7 cellular contexts compared by ENCODE assay signal in the genomic region with DNA sequence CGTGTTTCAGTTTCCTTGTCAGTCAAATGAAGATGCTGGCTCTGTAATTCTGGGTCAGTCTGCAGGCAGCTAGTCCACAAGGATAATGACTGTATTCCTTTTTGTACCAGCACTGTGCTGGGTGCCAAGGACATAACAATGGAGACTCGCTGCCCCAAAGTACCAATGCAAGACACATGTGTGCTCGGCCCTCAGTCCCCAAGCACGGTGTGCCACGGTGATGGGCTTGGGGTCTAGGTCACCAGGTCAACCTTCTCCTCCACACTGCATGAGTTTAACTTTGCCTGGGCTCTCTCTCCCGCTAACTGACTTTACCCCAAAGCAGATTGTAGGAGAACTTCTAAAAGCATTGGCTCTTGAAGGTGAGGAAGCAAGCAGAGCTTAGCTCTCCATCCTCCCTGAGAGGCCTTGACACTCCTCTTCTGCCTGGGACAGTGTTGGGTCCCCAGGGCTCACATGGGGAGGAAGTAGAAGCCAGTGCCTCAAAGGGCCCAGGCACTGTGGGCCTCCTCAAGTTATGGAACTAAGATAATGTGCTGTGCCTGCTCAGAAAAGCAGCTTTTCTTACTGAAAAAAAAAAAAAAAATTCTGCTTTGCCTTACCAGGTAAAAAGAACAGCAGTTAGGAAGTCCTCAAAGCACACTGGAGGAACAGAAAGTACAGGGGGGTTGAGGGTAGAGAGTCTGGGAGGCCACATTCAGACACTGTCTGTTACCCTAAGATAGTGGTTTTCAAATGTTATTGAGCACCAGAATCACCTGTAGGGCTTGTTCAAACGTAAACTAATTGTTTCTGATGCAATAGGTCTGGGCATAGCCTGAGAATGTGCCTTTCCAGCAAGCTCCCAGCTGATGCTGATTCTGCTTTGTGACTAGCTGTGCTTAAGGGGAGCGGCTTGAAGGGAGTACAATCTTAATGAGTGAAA.
DNase-seq lines count a peak whose midpoint lies in the region; ATAC-seq and TF ChIP-seq lines count a peak whose summit lies in the region.

No MANE protein-coding gene starts in this region.

- no peak for TF ChIP-seq CTCF in left ventricle myocardium inferior (IDR thresholded peaks at IDR 0.05; ENCODE audit: borderline replicate concordance)

- intact Hi-C loops in left ventricle myocardium inferior (cut with micrococcal nuclease): no loop called here

- H3K4me1 ChIP-seq in left ventricle myocardium inferior: no peaks in the 10 kb centered on the region

- no peaks in the 10 kb centered on the region for H3K36me3 ChIP-seq in left ventricle myocardium inferior

- ATAC-seq in GM18873 (IDR thresholded peaks at IDR 0.05; ENCODE audit: low FRiP score, unreplicated experiment) (peak; percentile 57), GM21515 (IDR thresholded peaks at IDR 0.05; ENCODE audit: unreplicated experiment) (peak; percentile 77), HG03280 (IDR thresholded peaks at IDR 0.05; ENCODE audit: unreplicated experiment) (peak; percentile 62)

- DNase-seq in germinal center (ENCODE audit: low spot score) (peak; percentile 64), NAMALWA (ENCODE audit: low spot score) (no peak), left ventricle myocardium inferior (no peak), HuH-7.5 (ENCODE audit: low spot score) (no peak)

- H3K9me3 ChIP-seq in left ventricle myocardium inferior (replicated peaks): no peaks in the 10 kb centered on the region

- no peak overlapping the region for H3K4me3 ChIP-seq in left ventricle myocardium inferior

- H3K27ac ChIP-seq in left ventricle myocardium inferior (replicated peaks): no peak overlapping the region

- peaks cover 10% of the 10 kb centered on the region for H3K27me3 ChIP-seq in left ventricle myocardium inferior (ENCODE audit: low read depth)
